11 cellular contexts compared by ENCODE assay signal in genomic region chr4:175253184-175253902, GRCh38.
DNase-seq lines count a peak whose midpoint lies in the region; ATAC-seq and TF ChIP-seq lines count a peak whose summit lies in the region.
"Had no signal": no experiment of that assay in that cellular context is flagged by ENCODE, and none has a peak within 500 bp of the region (broad histone marks: within the 10 kb centered on the region; RNA-seq: fewer than 3 reads in every experiment).

No MANE protein-coding gene starts in this region.

- peak overlapping the region; percentile 59 for H3K27ac Mint-ChIP-seq in nephron progenitor cell
- H3K27ac Mint-ChIP-seq: activated CD4-positive, alpha-beta T cell treated with anti-CD3 and anti-CD28 coated beads, Interleukin-2, amount 10 ng/mL, durations not matched to agents 7 days and 5 days had no signal

- no peaks in the 10 kb centered on the region for H3K4me1 Mint-ChIP-seq in nephron progenitor cell
- H3K4me1 Mint-ChIP-seq: activated CD4-positive, alpha-beta T cell treated with anti-CD3 and anti-CD28 coated beads, Interleukin-2, amount 10 ng/mL, durations not matched to agents 7 days and 5 days had no signal

- H3K9me3 Mint-ChIP-seq in nephron progenitor cell: no peaks in the 10 kb centered on the region
- H3K9me3 Mint-ChIP-seq: activated CD4-positive, alpha-beta T cell treated with anti-CD3 and anti-CD28 coated beads, Interleukin-2, amount 10 ng/mL, durations not matched to agents 7 days and 5 days had no signal

- POLR2A ChIA-PET in GM10248 (lab: Yijun Ruan, JAX): no interaction called here

- peak; percentile 7 for DNase-seq in GM10248 (ENCODE audit: extremely low spot score)
- DNase-seq in nephron progenitor cell: no peak
- DNase-seq in activated T-cell treated with anti-CD3 and anti-CD28 coated beads, Interleukin-2, amount 50 U/mL, for 48 hours: no peak
- no peak for DNase-seq in A172 (ENCODE audit: low spot score)
- DNase-seq: activated CD4-positive, alpha-beta T cell treated with anti-CD3 and anti-CD28 coated beads, Interleukin-2, amount 10 ng/mL, durations not matched to agents 7 days and 5 days; effector CD8-positive, alpha-beta T cell; SHP77 treated with DMSO at 0.1 percent for 48 hours had no signal

- CTCF ChIA-PET in GM10248 (lab: Yijun Ruan, JAX): interaction anchor here (1.5 kb wide), 1 partner anchor 9 kb away, joined by 3 read pairs; no protein-coding TSS in a partner anchor

- H3K27ac ChIP-seq in VCaP: no peak overlapping the region

- H3K4me3 Mint-ChIP-seq in nephron progenitor cell: no peak overlapping the region
- H3K4me3 Mint-ChIP-seq: activated CD4-positive, alpha-beta T cell treated with anti-CD3 and anti-CD28 coated beads, Interleukin-2, amount 10 ng/mL, durations not matched to agents 7 days and 5 days had no signal

- H3K27me3 Mint-ChIP-seq in nephron progenitor cell (ENCODE audit: low read depth, poor library complexity): no peaks in the 10 kb centered on the region
- H3K27me3 Mint-ChIP-seq: activated CD4-positive, alpha-beta T cell treated with anti-CD3 and anti-CD28 coated beads, Interleukin-2, amount 10 ng/mL, durations not matched to agents 7 days and 5 days had no signal

- peak; percentile 17 for TF ChIP-seq CTCF in GM10248 (IDR thresholded peaks at IDR 0.05; ENCODE audit: control extremely low read depth, extremely low read depth, low read depth, missing control alignments)
- TF ChIP-seq CTCF in VCaP (conservative IDR thresholded peaks at IDR 0.05): peak; percentile 79
- TF ChIP-seq CTCF in nephron progenitor cell (IDR thresholded peaks at IDR 0.05): no peak

- H3K36me3 Mint-ChIP-seq in nephron progenitor cell (ENCODE audit: low read depth): no peaks in the 10 kb centered on the region

- ATAC-seq in HG02885 (IDR thresholded peaks at IDR 0.05; ENCODE audit: poor library complexity, unreplicated experiment) (peak; percentile 61), HG02642 (IDR thresholded peaks at IDR 0.05; ENCODE audit: poor library complexity, unreplicated experiment) (no peak)
- ATAC-seq in activated CD4-positive, CD25-positive, alpha-beta regulatory T cell treated with anti-CD3 and anti-CD28 coated beads, Interleukin-2, amount 50 U/mL, for 24 hours: no peak
